7 cellular contexts compared by ENCODE assay signal in genomic region chr10:28984431-28984830, GRCh38.
DNase-seq lines count a peak whose midpoint lies in the region; ATAC-seq, FAIRE-seq and TF ChIP-seq lines count a peak whose summit lies in the region.

No MANE protein-coding gene starts in this region.

- H3K4me1 ChIP-seq in pancreas, result peaks cover 0 to 4% (median 3%) of the 10 kb centered on the region in 3 donors

- no peaks in the 10 kb centered on the region for H3K36me3 ChIP-seq in pancreas

- no peaks in the 10 kb centered on the region for H3K9me3 ChIP-seq in pancreas

- TF ChIP-seq CTCF in fibroblast of mammary gland (conservative IDR thresholded peaks at IDR 0.05; ENCODE audit: control insufficient read depth, insufficient read depth, low read depth, low read length), result no peak
- no peak for TF ChIP-seq CTCF in pancreas (IDR thresholded peaks at IDR 0.05)

- H3K4me3 ChIP-seq in fibroblast of mammary gland (ENCODE audit: control insufficient read depth, low read depth, low read length) (no peak overlapping the region), pancreas (no peak overlapping the region)

- peak overlapping the region in 2 of 4 donors; percentile 31 to 48 for H3K27ac ChIP-seq in pancreas

- DNase-seq in fibroblast of mammary gland (ENCODE audit: low read depth) (peak; percentile 81), pancreas (peak; percentile 82 to 95 (median 92)), DMS114 treated with DMSO at 0.1 percent for 48 hours (lab: John Stamatoyannopoulos, UW; ENCODE audit: unreplicated experiment) (no peak)
- DNase-seq in activated CD8-positive, alpha-beta memory T cell treated with anti-CD3 and anti-CD28 coated beads, Interleukin-2, amount 50 U/mL, for 4 hours, result no peak

- ATAC-seq in GM18499 (IDR thresholded peaks at IDR 0.05; ENCODE audit: insufficient read depth, unreplicated experiment), result peak; percentile 72
- ATAC-seq in HG02885 (IDR thresholded peaks at IDR 0.05; ENCODE audit: poor library complexity, unreplicated experiment), result peak; percentile 78
- peak; percentile 99 to 100 (median 100) for ATAC-seq in pancreas

- WGBS in pancreas, 2 donors, result 11 to 16% methylated on average over 6 of the region's 6 CpGs

- no peaks in the 10 kb centered on the region for H3K27me3 ChIP-seq in pancreas

- no peak for FAIRE-seq in pancreas (lab: Jason Lieb, UNC)

- intact Hi-C loops in pancreas (cut with DNase I), result no loop called here

TF ChIP-seq in PFSK-1, 5 proteins besides CTCF, POLR2A, EP300 and RAD21:
- TF ChIP-seq TAF1 (IDR thresholded peaks at IDR 0.05; ENCODE audit: borderline replicate concordance, insufficient read depth, low read length) (no peak), FOXP2 (optimal IDR thresholded peaks at IDR 0.05; ENCODE audit: borderline replicate concordance, extremely low read depth, extremely low read length, insufficient read depth) (peak; percentile 73)

Comparison
In these comparisons a context has a peak if more than half of its experiments do, and no peak if none do; other contexts are left out.
1. DNase-seq: peak in fibroblast of mammary gland (single experiment) and pancreas (6 of 6); none in activated CD8-positive, alpha-beta memory T cell treated with anti-CD3 and anti-CD28 coated beads, Interleukin-2, amount 50 U/mL, for 4 hours (single experiment) and DMS114 treated with DMSO at 0.1 percent for 48 hours (single experiment).
2. Peak in every context shown above with its lines, with median percentiles within 50 percentile points of each other: ATAC-seq.